ENCODE assay signal across 30 cellular contexts in the genomic region with DNA sequence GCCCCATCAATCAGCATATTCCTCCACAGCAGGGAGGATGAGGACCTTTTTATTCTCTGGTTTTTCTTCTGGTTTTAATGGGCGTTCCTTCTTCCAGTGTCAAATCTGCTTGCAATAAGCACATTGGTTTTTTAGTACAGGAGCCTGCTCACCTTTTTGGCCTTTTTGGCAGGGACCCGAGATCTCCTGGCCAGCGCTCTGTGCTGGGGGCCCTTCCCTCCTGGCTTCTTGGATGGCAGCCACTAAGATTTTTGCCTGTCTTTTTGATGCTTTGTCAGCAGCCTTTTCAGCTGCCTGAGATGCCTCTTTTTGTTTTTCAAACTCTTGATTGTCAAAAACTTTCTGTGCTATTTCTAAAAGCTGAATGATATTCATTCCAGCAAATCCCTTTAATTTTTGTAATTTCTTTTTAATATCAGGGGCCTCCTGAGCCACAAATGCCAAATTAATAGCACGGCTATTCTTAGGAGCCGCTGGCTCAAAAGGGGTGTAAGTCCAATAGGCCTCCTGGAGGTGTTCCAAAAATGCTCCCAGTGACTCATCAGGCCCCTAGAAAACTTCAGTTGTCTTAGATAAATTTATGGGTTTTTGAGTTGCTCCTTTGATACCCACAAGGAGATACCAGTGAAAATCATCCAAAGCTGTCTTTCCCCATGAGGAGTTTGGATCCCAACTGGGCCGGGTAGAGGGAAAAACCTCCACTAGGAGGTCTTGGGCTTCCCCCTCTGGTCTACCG.
"Had no signal": no experiment of that assay in that cellular context is flagged by ENCODE, and none has a peak within 500 bp of the region (broad histone marks: within the 10 kb centered on the region; RNA-seq: fewer than 3 reads in every experiment).

No MANE protein-coding gene starts in this region.

- H3K36me3 ChIP-seq: adrenal gland, ascending aorta, breast epithelium, colonic mucosa, esophagus squamous epithelium, gastroesophageal sphincter, thoracic aorta, upper lobe of left lung had no signal

- H3K27me3 Mint-ChIP-seq: activated B cell treated with CpG ODN at 0.5 μM for 24 hours; activated CD4-positive, alpha-beta T cell treated with anti-CD3 and anti-CD28 coated beads for 36 hours; activated naive CD8-positive, alpha-beta T cell; progenitor cell of endocrine pancreas had no signal

- H3K27ac Mint-ChIP-seq: activated B cell treated with CpG ODN at 0.5 μM for 24 hours; activated CD4-positive, alpha-beta T cell treated with anti-CD3 and anti-CD28 coated beads for 36 hours; activated naive CD8-positive, alpha-beta T cell; activated T-helper 2 cell treated with anti-CD3 and anti-CD28 coated beads, Interferon-gamma antibody, Interleukin-2, Interleukin-4, amounts not matched to agents 10 μg/mL and 5 μg/mL and 100 μg/mL, durations not matched to agents 14 hours and 24 hours and 36 hours; progenitor cell of endocrine pancreas; T-helper 17 cell had no signal

- ATAC-seq: activated CD4-positive, alpha-beta T cell treated with anti-CD3 and anti-CD28 coated beads for 36 hours; activated T-cell treated with anti-CD3 and anti-CD28 coated beads, Interleukin-2, amount 50 U/mL, for 4 hours; effector memory CD8-positive, alpha-beta T cell; gastroesophageal sphincter; left ventricle myocardium superior; T-helper 17 cell had no signal

- H3K4me1 Mint-ChIP-seq: activated B cell treated with CpG ODN at 0.5 μM for 24 hours; activated CD4-positive, alpha-beta T cell treated with anti-CD3 and anti-CD28 coated beads for 36 hours; central memory CD8-positive, alpha-beta T cell; T-helper 17 cell had no signal

- H3K4me3 ChIP-seq: adrenal gland, ascending aorta, breast epithelium, colonic mucosa, dorsolateral prefrontal cortex, esophagus squamous epithelium, gastroesophageal sphincter, thoracic aorta, upper lobe of left lung had no signal

- H3K27ac ChIP-seq: adrenal gland, ascending aorta, breast epithelium, colonic mucosa, dorsolateral prefrontal cortex, esophagus squamous epithelium, gastroesophageal sphincter, thoracic aorta, upper lobe of left lung had no signal

- H3K36me3 Mint-ChIP-seq: activated naive CD8-positive, alpha-beta T cell had no signal

- H3K4me3 Mint-ChIP-seq: activated B cell treated with CpG ODN at 0.5 μM for 24 hours; activated CD4-positive, alpha-beta T cell treated with anti-CD3 and anti-CD28 coated beads for 36 hours; activated naive CD8-positive, alpha-beta T cell; activated T-cell treated with anti-CD3 and anti-CD28 coated beads, Interleukin-2, amount 50 U/mL, for 4 hours; central memory CD8-positive, alpha-beta T cell; effector memory CD8-positive, alpha-beta T cell; nephron progenitor cell; T-helper 17 cell had no signal

- H3K27me3 ChIP-seq: adrenal gland, ascending aorta, breast epithelium, colonic mucosa, esophagus squamous epithelium, gastroesophageal sphincter, upper lobe of left lung had no signal

- H3K9me3 Mint-ChIP-seq: activated B cell treated with CpG ODN at 0.5 μM for 24 hours; activated T-cell treated with anti-CD3 and anti-CD28 coated beads, Interleukin-2, amount 50 U/mL, for 4 hours; central memory CD8-positive, alpha-beta T cell; effector memory CD8-positive, alpha-beta T cell had no signal

- DNase-seq: activated B cell treated with CpG ODN at 0.5 μM for 24 hours; activated CD4-positive, alpha-beta T cell treated with anti-CD3 and anti-CD28 coated beads for 36 hours; activated CD4-positive, alpha-beta T cell treated with anti-CD3 and anti-CD28 coated beads, Interleukin-2, amount 50 U/mL, for 4 hours; activated CD8-positive, alpha-beta memory T cell treated with anti-CD3 and anti-CD28 coated beads for 24 hours; activated CD8-positive, alpha-beta memory T cell treated with anti-CD3 and anti-CD28 coated beads, Interleukin-2, amount 50 U/mL, for 4 hours; activated naive CD4-positive, alpha-beta T cell; activated T-cell treated with anti-CD3 and anti-CD28 coated beads, Interleukin-2, amount 50 U/mL, for 4 hours; colonic mucosa; dorsolateral prefrontal cortex; effector memory CD8-positive, alpha-beta T cell; esophagus squamous epithelium; head of caudate nucleus; hypothalamus; left ventricle myocardium superior; mammary epithelial cell; nephron progenitor cell; retina; stimulated activated CD4-positive, alpha-beta T cell treated with anti-CD3 and anti-CD28 coated beads, Interleukin-4, amount 100 ng/mL, for 1 hour; stimulated activated naive CD4-positive, alpha-beta T cell; T-helper 17 cell; upper lobe of left lung had no signal
